In the genomic region with DNA sequence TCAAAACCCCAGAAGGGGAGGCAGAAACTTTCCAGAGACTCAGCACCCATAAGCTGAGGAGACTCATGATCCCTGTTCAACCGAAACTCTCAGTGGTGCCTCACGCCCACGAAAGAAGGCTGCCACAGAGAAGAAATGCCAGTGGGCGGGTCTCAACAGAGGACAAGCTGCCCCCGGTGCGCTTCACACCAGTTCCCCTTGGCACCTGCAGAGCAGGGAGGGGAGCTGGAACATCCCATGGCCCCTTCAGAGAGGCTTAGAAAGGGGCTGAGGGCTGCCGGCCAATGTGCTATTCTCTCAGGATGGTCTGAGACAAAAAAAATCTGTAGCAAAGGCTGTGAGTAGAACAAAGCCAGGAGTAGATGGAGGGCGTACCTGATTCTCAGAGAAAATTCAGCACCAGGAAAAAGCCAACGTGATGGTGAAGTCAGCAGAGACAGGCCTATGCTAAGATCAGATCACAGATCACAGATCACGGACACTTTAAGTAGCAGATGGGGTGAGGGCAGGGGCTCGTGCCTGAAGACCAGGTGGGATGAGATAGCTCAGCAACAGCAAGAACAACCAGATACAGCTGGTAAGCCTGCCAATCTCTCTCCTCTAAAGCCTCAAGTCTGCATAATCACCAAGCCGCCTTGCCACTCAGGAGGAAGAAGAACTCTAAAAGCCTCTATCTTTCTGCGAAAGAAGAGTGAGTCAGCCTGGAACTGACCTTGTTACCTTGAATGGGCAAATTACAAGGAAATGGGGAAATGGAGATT, we compare ENCODE assay signal across 16 cellular contexts.
DNase-seq lines count a peak whose midpoint lies in the region; ATAC-seq and TF ChIP-seq lines count a peak whose summit lies in the region.
"Had no signal": no experiment of that assay in that cellular context is flagged by ENCODE, and none has a peak within 500 bp of the region (broad histone marks: within the 10 kb centered on the region; RNA-seq: fewer than 3 reads in every experiment).

No MANE protein-coding gene starts in this region.

- ATAC-seq in activated CD4-positive, alpha-beta T cell treated with anti-CD3 and anti-CD28 coated beads for 36 hours, result no peak
- peak; percentile 51 for ATAC-seq in WTC11
- no peak for ATAC-seq in CD8-positive, alpha-beta T cell

- no peaks in the 10 kb centered on the region for H3K36me3 ChIP-seq in neural cell (ENCODE audit: insufficient read depth, low read length)
- H3K36me3 ChIP-seq in testis (ENCODE audit: low read depth, missing control alignments), result no peaks in the 10 kb centered on the region
- no peaks in the 10 kb centered on the region for H3K36me3 ChIP-seq in CD8-positive, alpha-beta T cell (ENCODE audit: insufficient read depth, low read length)
- H3K36me3 ChIP-seq: SJSA1 had no signal

- H3K27me3 Mint-ChIP-seq in activated CD4-positive, alpha-beta T cell treated with anti-CD3 and anti-CD28 coated beads for 36 hours, result no peaks in the 10 kb centered on the region
- no peaks in the 10 kb centered on the region for H3K27me3 Mint-ChIP-seq in WTC11 (ENCODE audit: low read depth)
- H3K27me3 Mint-ChIP-seq in CD8-positive, alpha-beta T cell (ENCODE audit: low read depth), result peaks cover 4% of the 10 kb centered on the region
- H3K27me3 Mint-ChIP-seq: IgD-negative memory B cell had no signal

- H3K27me3 ChIP-seq in neural cell (ENCODE audit: insufficient read depth, low read depth, low read length) (no peaks in the 10 kb centered on the region), testis (no peaks in the 10 kb centered on the region)
- no peaks in the 10 kb centered on the region for H3K27me3 ChIP-seq in CD8-positive, alpha-beta T cell (ENCODE audit: insufficient read depth, low read length)

- no peaks in the 10 kb centered on the region for H3K9me3 Mint-ChIP-seq in activated CD4-positive, alpha-beta T cell treated with anti-CD3 and anti-CD28 coated beads for 36 hours (ENCODE audit: low read depth)
- no peaks in the 10 kb centered on the region for H3K9me3 Mint-ChIP-seq in WTC11
- no peaks in the 10 kb centered on the region for H3K9me3 Mint-ChIP-seq in CD8-positive, alpha-beta T cell
- H3K9me3 Mint-ChIP-seq: IgD-negative memory B cell had no signal

- CTCF ChIA-PET in activated CD4-positive, alpha-beta T cell treated with anti-CD3 and anti-CD28 coated beads for 36 hours (lab: Charles Lee), result interaction anchor here (0.6 kb wide), 1 partner anchor 28 kb away, joined by 3 read pairs; no protein-coding TSS in a partner anchor
- CTCF ChIA-PET in WTC11 (lab: Charles Lee), result no interaction called here
- CTCF ChIA-PET in CD8-positive, alpha-beta T cell (lab: Charles Lee), result no interaction called here

- H3K27ac ChIP-seq in neural cell (ENCODE audit: low read length), result peak overlapping the region; percentile 82
- no peak overlapping the region for H3K27ac ChIP-seq in testis
- H3K27ac ChIP-seq in CD8-positive, alpha-beta T cell (ENCODE audit: low read depth, low read length), result no peak overlapping the region
- H3K27ac ChIP-seq: SJSA1 had no signal

- TF ChIP-seq EP300 in neural cell (conservative IDR thresholded peaks at IDR 0.05; ENCODE audit: poor library complexity, severe bottlenecking), result no peak

- no peak overlapping the region for H2AFZ ChIP-seq in neural cell (ENCODE audit: low read depth, low read length)

- H3K9me2 ChIP-seq in neural cell (ENCODE audit: insufficient read depth, low read length), result no peaks in the 10 kb centered on the region

- WGBS in testis, 2 donors, result 79 to 81% methylated on average over 12 to 13 of the region's 13 CpGs

- peaks cover 5% of the 10 kb centered on the region for H3F3A ChIP-seq in neural cell (ENCODE audit: insufficient read depth, low read length, poor library complexity, severe bottlenecking)

- POLR2A ChIA-PET in activated CD4-positive, alpha-beta T cell treated with anti-CD3 and anti-CD28 coated beads for 36 hours (lab: Charles Lee), result no interaction called here
- POLR2A ChIA-PET in WTC11 (lab: Charles Lee), result no interaction called here
- POLR2A ChIA-PET in CD8-positive, alpha-beta T cell (lab: Charles Lee), result no interaction called here

- H4K20me1 ChIP-seq in neural cell (ENCODE audit: insufficient read depth), result no peaks in the 10 kb centered on the region

- TF ChIP-seq RAD21 in neural cell (conservative IDR thresholded peaks at IDR 0.05), result no peak

- TF ChIP-seq CTCF in WTC11 (IDR thresholded peaks at IDR 0.05) (no peak), neural cell (IDR thresholded peaks at IDR 0.05; ENCODE audit: poor library complexity, severe bottlenecking) (no peak), testis (IDR thresholded peaks at IDR 0.05) (no peak)
- no peak for TF ChIP-seq CTCF in CD8-positive, alpha-beta T cell (IDR thresholded peaks at IDR 0.05)

- peak; percentile 12 for DNase-seq in activated CD4-positive, alpha-beta T cell treated with anti-CD3 and anti-CD28 coated beads for 36 hours
- no peak for DNase-seq in activated CD4-positive, alpha-beta T cell treated with anti-CD3 and anti-CD28 coated beads for 48 hours
- peak; percentile 27 for DNase-seq in NCI-H2171 (lab: John Stamatoyannopoulos, UW)
- peak; percentile 17 for DNase-seq in WTC11 (ENCODE audit: low spot score)
- no peak for DNase-seq in testis
- DNase-seq in activated CD8-positive, alpha-beta memory T cell treated with anti-CD3 and anti-CD28 coated beads for 24 hours, result no peak
- no peak for DNase-seq in CD8-positive, alpha-beta T cell
- DNase-seq: C1 segment of cervical spinal cord, HCEC 1CT, NCI-H1417 treated with DMSO at 0.1 percent for 48 hours, NCI-H1930, NCI-H526, SW 1271 had no signal

- H3K9ac ChIP-seq in neural cell (ENCODE audit: low read length), result peak overlapping the region; percentile 47

- TF ChIP-seq POLR2A in testis (IDR thresholded peaks at IDR 0.05), result no peak

- no peak overlapping the region for H3K4me3 Mint-ChIP-seq in activated CD4-positive, alpha-beta T cell treated with anti-CD3 and anti-CD28 coated beads for 36 hours
- H3K4me3 Mint-ChIP-seq in WTC11, result no peak overlapping the region
- no peak overlapping the region for H3K4me3 Mint-ChIP-seq in CD8-positive, alpha-beta T cell
- H3K4me3 Mint-ChIP-seq: IgD-negative memory B cell had no signal

- H3K4me1 Mint-ChIP-seq in activated CD4-positive, alpha-beta T cell treated with anti-CD3 and anti-CD28 coated beads for 36 hours, result no peaks in the 10 kb centered on the region
- H3K4me1 Mint-ChIP-seq in WTC11, result peaks cover 26% of the 10 kb centered on the region
- no peaks in the 10 kb centered on the region for H3K4me1 Mint-ChIP-seq in CD8-positive, alpha-beta T cell (ENCODE audit: low read depth)
- H3K4me1 Mint-ChIP-seq: IgD-negative memory B cell had no signal

- no peaks in the 10 kb centered on the region for H3K4me1 ChIP-seq in testis
- H3K4me1 ChIP-seq in CD8-positive, alpha-beta T cell (ENCODE audit: insufficient read depth, low read length), result no peaks in the 10 kb centered on the region
- H3K4me1 ChIP-seq: SJSA1 had no signal

- peak overlapping the region; percentile 56 for H3K4me3 ChIP-seq in neural cell (ENCODE audit: low read length)
- H3K4me3 ChIP-seq in testis, result no peak overlapping the region
- H3K4me3 ChIP-seq in CD8-positive, alpha-beta T cell (ENCODE audit: low read depth, low read length), result no peak overlapping the region
- H3K4me3 ChIP-seq: SJSA1 had no signal

- no peak overlapping the region for H3K27ac Mint-ChIP-seq in activated CD4-positive, alpha-beta T cell treated with anti-CD3 and anti-CD28 coated beads for 36 hours
- H3K27ac Mint-ChIP-seq in WTC11, result no peak overlapping the region
- no peak overlapping the region for H3K27ac Mint-ChIP-seq in CD8-positive, alpha-beta T cell
- H3K27ac Mint-ChIP-seq: IgD-negative memory B cell had no signal

- H3K4me2 ChIP-seq in neural cell (ENCODE audit: low read length), result no peak overlapping the region

- H3K36me3 Mint-ChIP-seq in activated CD4-positive, alpha-beta T cell treated with anti-CD3 and anti-CD28 coated beads for 36 hours (ENCODE audit: low read depth), result no peaks in the 10 kb centered on the region
- H3K36me3 Mint-ChIP-seq in WTC11, result no peaks in the 10 kb centered on the region
- H3K36me3 Mint-ChIP-seq in CD8-positive, alpha-beta T cell, result no peaks in the 10 kb centered on the region
- H3K36me3 Mint-ChIP-seq: IgD-negative memory B cell had no signal

- intact Hi-C loops in activated CD4-positive, alpha-beta T cell treated with anti-CD3 and anti-CD28 coated beads for 36 hours (cut with DNase I, micrococcal nuclease), result no loop called here
- intact Hi-C loops in testis (cut with DNase I; ENCODE audit: low total_unique reads), result no loop called here
- intact Hi-C loops in CD8-positive, alpha-beta T cell (cut with DNase I, micrococcal nuclease), result no loop called here

- H3K9me3 ChIP-seq in neural cell (ENCODE audit: low read length) (no peaks in the 10 kb centered on the region), testis (no peaks in the 10 kb centered on the region)
- H3K9me3 ChIP-seq in CD8-positive, alpha-beta T cell (ENCODE audit: low read length), result no peaks in the 10 kb centered on the region
- H3K9me3 ChIP-seq: SJSA1 had no signal

- H3K79me2 ChIP-seq in neural cell (replicated peaks; ENCODE audit: insufficient read depth, low read length), result no peaks in the 10 kb centered on the region

TF ChIP-seq in WTC11, 78 proteins besides CTCF, POLR2A, EP300 and RAD21 (continues in another document):
- no peak for TF ChIP-seq CDX4 (CRISPR knock-in tag; IDR thresholded peaks at IDR 0.05; ENCODE audit: borderline replicate concordance)

TF ChIP-seq in neural cell, 6 proteins besides CTCF, POLR2A, EP300 and RAD21 (continues in another document):
- TF ChIP-seq SMC3 (conservative IDR thresholded peaks at IDR 0.05; ENCODE audit: poor library complexity) (no peak), TAF1 (IDR thresholded peaks at IDR 0.05; ENCODE audit: low read depth) (no peak), EZH2 (IDR thresholded peaks at IDR 0.05; ENCODE audit: borderline replicate concordance, insufficient read depth, low read length, poor library complexity, severe bottlenecking) (no peak), POLR2AphosphoS5 (IDR thresholded peaks at IDR 0.05) (no peak), MXI1 (conservative IDR thresholded peaks at IDR 0.05; ENCODE audit: poor library complexity, severe bottlenecking) (no peak)

Comparison
In these comparisons a context has a peak if more than half of its experiments do, and no peak if none do; other contexts are left out.
1. DNase-seq: peak in activated CD4-positive, alpha-beta T cell treated with anti-CD3 and anti-CD28 coated beads for 36 hours (single experiment), NCI-H2171 (single experiment) and WTC11 (single experiment); none in activated CD4-positive, alpha-beta T cell treated with anti-CD3 and anti-CD28 coated beads for 48 hours (single experiment), testis (single experiment), activated CD8-positive, alpha-beta memory T cell treated with anti-CD3 and anti-CD28 coated beads for 24 hours (single experiment) and CD8-positive, alpha-beta T cell (0 of 7).